Comparison of ENCODE assay signal across 1 cellular context in genomic region chr6:37667050-37667814, GRCh38.
TF ChIP-seq lines count a peak whose summit lies in the region.

No MANE protein-coding gene starts in this region.

TF ChIP-seq in K562, 482 proteins besides CTCF, POLR2A, EP300 and RAD21 (continued from another document and continues in another):
- TF ChIP-seq CHD7 (IDR thresholded peaks at IDR 0.05; ENCODE audit: low read depth, low read length) (no peak), E2F5 (CRISPR knock-in tag; IDR thresholded peaks at IDR 0.05) (no peak), ZBTB9 (CRISPR knock-in tag; IDR thresholded peaks at IDR 0.05) (peak; percentile 97), ZNF561 (CRISPR knock-in tag; conservative IDR thresholded peaks at IDR 0.05) (peak; percentile 68; the same call in 1 of the 2 replicates), RFX1 (IDR thresholded peaks at IDR 0.05) (no peak), HDAC3 (IDR thresholded peaks at IDR 0.05; ENCODE audit: borderline replicate concordance, partially characterized antibody) (peak; percentile 96), HIVEP1 (CRISPR knock-in tag; IDR thresholded peaks at IDR 0.05) (peak; percentile 95), KDM2B (CRISPR knock-in tag; IDR thresholded peaks at IDR 0.05) (peak; percentile 55; the same call in 1 of the 2 replicates), RAD51 (IDR thresholded peaks at IDR 0.05; ENCODE audit: borderline replicate concordance, low read depth) (no peak), ZZZ3 (IDR thresholded peaks at IDR 0.05) (no peak), XRCC5 (IDR thresholded peaks at IDR 0.05; ENCODE audit: low read depth, low read length) (peak; percentile 75; the same call in 1 of the 2 replicates), PPARD (CRISPR knock-in tag; IDR thresholded peaks at IDR 0.05) (no peak), SLC30A9 (CRISPR knock-in tag; IDR thresholded peaks at IDR 0.05) (no peak), ZNF318 (IDR thresholded peaks at IDR 0.05; ENCODE audit: borderline replicate concordance in 1 of 2, low read depth in 1 of 2) (peak in 1 of 2 experiments; percentile 74; a peak in 2 of 4 replicates), FOXJ2 (tag; IDR thresholded peaks at IDR 0.05) (peak; percentile 87), ZNF12 (CRISPR knock-in tag; IDR thresholded peaks at IDR 0.05) (no peak), ARID1B (IDR thresholded peaks at IDR 0.05) (peak; percentile 99), ZNF398 (CRISPR knock-in tag; IDR thresholded peaks at IDR 0.05) (no peak), TAL1 (IDR thresholded peaks at IDR 0.05) (peak; percentile 100), ZNF668 (CRISPR knock-in tag; IDR thresholded peaks at IDR 0.05) (peak; percentile 76; the same call in 1 of the 2 replicates), POLR2AphosphoS2 (IDR thresholded peaks at IDR 0.05; ENCODE audit: low read length) (no peak), SMARCC2 (IDR thresholded peaks at IDR 0.05; ENCODE audit: low read depth) (peak; percentile 96), ZKSCAN1 (IDR thresholded peaks at IDR 0.05; ENCODE audit: low read depth, low read length) (peak; percentile 69; the same call in 1 of the 2 replicates), SIN3A (IDR thresholded peaks at IDR 0.05; ENCODE audit: borderline replicate concordance in 2 of 2, control insufficient read depth in 1 of 2, low read depth in 2 of 2, low read length in 2 of 2) (no peak), GABPA (tag; conservative IDR thresholded peaks at IDR 0.05; ENCODE audit: low read depth) (peak; percentile 31; the same call in 1 of the 2 replicates), ZNF217 (CRISPR knock-in tag; IDR thresholded peaks at IDR 0.05) (no peak), ZNF316 (IDR thresholded peaks at IDR 0.05) (no peak; the same call in 1 of the 2 replicates), ZNF644 (tag; IDR thresholded peaks at IDR 0.05; ENCODE audit: low read depth) (peak; percentile 99), ETV6 (IDR thresholded peaks at IDR 0.05; ENCODE audit: borderline replicate concordance in 1 of 2, low read depth in 2 of 2, low read length in 1 of 2) (peak in 1 of 2 experiments; percentile 74; a peak in 2 of 4 replicates), ETV6 (CRISPR knock-in tag; IDR thresholded peaks at IDR 0.05; ENCODE audit: borderline replicate concordance) (no peak), TOE1 (IDR thresholded peaks at IDR 0.05; ENCODE audit: borderline replicate concordance) (peak; percentile 63; the same call in 1 of the 2 replicates), TOE1 (CRISPR knock-in tag; IDR thresholded peaks at IDR 0.05; ENCODE audit: borderline replicate concordance, low read depth) (peak; percentile 83; the same call in 1 of the 2 replicates), NFXL1 (CRISPR knock-in tag; IDR thresholded peaks at IDR 0.05) (no peak), KLF6 (CRISPR knock-in tag; IDR thresholded peaks at IDR 0.05; ENCODE audit: borderline replicate concordance) (peak; percentile 94), LEF1 (IDR thresholded peaks at IDR 0.05) (peak; percentile 87; the same call in 1 of the 2 replicates)
